In genomic region chr1:67552336-67552759, GRCh38 we compare ENCODE assay signal across 1 cellular context.
TF ChIP-seq lines count a peak whose summit lies in the region.

No MANE protein-coding gene starts in this region.

TF ChIP-seq in GM12878, 131 proteins besides CTCF, POLR2A, EP300 and RAD21:
- TF ChIP-seq SKIL (IDR thresholded peaks at IDR 0.05; ENCODE audit: low read depth, poor library complexity, severe bottlenecking) = no peak
- TF ChIP-seq BHLHE40 (IDR thresholded peaks at IDR 0.05; ENCODE audit: borderline replicate concordance in 1 of 2, low read depth in 2 of 2, low read length in 1 of 2) = peak in 1 of 2 experiments; percentile 63; a peak in 2 of 4 replicates
- 0 out of 2 replicates have a peak, but pooled peaks have one; percentile 28 for TF ChIP-seq ZNF687 (IDR thresholded peaks at IDR 0.05)
TF ChIP-seq in GM12878: peak in this region for 2.
